ENCODE assay signal across 17 cellular contexts in genomic region chr6:69935079-69935478, GRCh38.
DNase-seq lines count a peak whose midpoint lies in the region; ATAC-seq lines count a peak whose summit lies in the region.
"Had no signal": no experiment of that assay in that cellular context is flagged by ENCODE, and none has a peak within 500 bp of the region (broad histone marks: within the 10 kb centered on the region; RNA-seq: fewer than 3 reads in every experiment).

No MANE protein-coding gene starts in this region.

- peaks cover 11 to 26% (median 17%) of the 10 kb centered on the region in 3 donors for H3K4me1 Mint-ChIP-seq in naive B cell
- H3K4me1 Mint-ChIP-seq in activated naive CD4-positive, alpha-beta T cell treated with anti-CD3 and anti-CD28 coated beads, Interleukin-2, amount 10 ng/mL, durations not matched to agents 7 days and 5 days, result no peaks in the 10 kb centered on the region
- H3K4me1 Mint-ChIP-seq: CD14-positive monocyte; CD4-positive, alpha-beta memory T cell; GM23338 had no signal

- H3K27ac Mint-ChIP-seq in naive B cell, result peak overlapping the region in 5 of 6 donors; percentile 20 to 63 (median 38)
- H3K27ac Mint-ChIP-seq in activated naive CD4-positive, alpha-beta T cell treated with anti-CD3 and anti-CD28 coated beads, Interleukin-2, amount 10 ng/mL, durations not matched to agents 7 days and 5 days, result no peak overlapping the region
- H3K27ac Mint-ChIP-seq: CD14-positive monocyte; CD4-positive, alpha-beta memory T cell; GM23338 had no signal

- ATAC-seq in GM18508 (IDR thresholded peaks at IDR 0.05; ENCODE audit: insufficient read depth, unreplicated experiment), result peak; percentile 56
- ATAC-seq in HG02938 (IDR thresholded peaks at IDR 0.05; ENCODE audit: unreplicated experiment), result peak; percentile 47
- no peak for ATAC-seq in naive B cell (ENCODE audit: low read depth in 2 of 2)
- no peak for ATAC-seq in HG03460 (IDR thresholded peaks at IDR 0.05; ENCODE audit: unreplicated experiment)
- ATAC-seq: GM23338, K562 had no signal

- no peaks in the 10 kb centered on the region for H3K9me3 Mint-ChIP-seq in naive B cell
- H3K9me3 Mint-ChIP-seq in activated naive CD4-positive, alpha-beta T cell treated with anti-CD3 and anti-CD28 coated beads, Interleukin-2, amount 10 ng/mL, durations not matched to agents 7 days and 5 days, result no peaks in the 10 kb centered on the region
- H3K9me3 Mint-ChIP-seq: CD4-positive, alpha-beta memory T cell; GM23338 had no signal

- CTCF ChIA-PET in activated naive CD4-positive, alpha-beta T cell treated with anti-CD3 and anti-CD28 coated beads, Interleukin-2, amount 10 ng/mL, durations not matched to agents 7 days and 5 days (lab: Charles Lee), result no interaction called here

- no peak overlapping the region for H3K4me3 Mint-ChIP-seq in naive B cell
- no peak overlapping the region for H3K4me3 Mint-ChIP-seq in activated naive CD4-positive, alpha-beta T cell treated with anti-CD3 and anti-CD28 coated beads, Interleukin-2, amount 10 ng/mL, durations not matched to agents 7 days and 5 days
- H3K4me3 Mint-ChIP-seq: CD14-positive monocyte; CD4-positive, alpha-beta memory T cell; GM23338 had no signal

- DNase-seq in naive B cell (no peak), inferior parietal cortex (ENCODE audit: extremely low spot score) (no peak)
- no peak for DNase-seq in activated naive CD4-positive, alpha-beta T cell treated with anti-CD3 and anti-CD28 coated beads, Interleukin-2, amount 10 ng/mL, durations not matched to agents 7 days and 5 days
- DNase-seq in stimulated activated CD4-positive, alpha-beta T cell treated with anti-CD3 and anti-CD28 coated beads, Interleukin-4, amount 100 ng/mL, for 1 hour, result no peak
- DNase-seq: ACHN; CD4-positive, alpha-beta memory T cell; DMS153; DMS79; GDM1; HCEC 1CT; IMR-90 had no signal

- H3K36me3 Mint-ChIP-seq in naive B cell, result peaks cover 10 to 55% of the 10 kb centered on the region in 2 donors
- no peaks in the 10 kb centered on the region for H3K36me3 Mint-ChIP-seq in activated naive CD4-positive, alpha-beta T cell treated with anti-CD3 and anti-CD28 coated beads, Interleukin-2, amount 10 ng/mL, durations not matched to agents 7 days and 5 days
- H3K36me3 Mint-ChIP-seq: CD14-positive monocyte; CD4-positive, alpha-beta memory T cell had no signal

- no peaks in the 10 kb centered on the region for H3K27me3 Mint-ChIP-seq in naive B cell
- peaks cover 7% of the 10 kb centered on the region for H3K27me3 Mint-ChIP-seq in activated naive CD4-positive, alpha-beta T cell treated with anti-CD3 and anti-CD28 coated beads, Interleukin-2, amount 10 ng/mL, durations not matched to agents 7 days and 5 days

Comparison
In these comparisons a context has a peak if more than half of its experiments do, and no peak if none do; other contexts are left out.
1. ATAC-seq: peak in GM18508 (single experiment) and HG02938 (single experiment); none in naive B cell (0 of 2) and HG03460 (single experiment).